17 cellular contexts compared by ENCODE assay signal in the genomic region with DNA sequence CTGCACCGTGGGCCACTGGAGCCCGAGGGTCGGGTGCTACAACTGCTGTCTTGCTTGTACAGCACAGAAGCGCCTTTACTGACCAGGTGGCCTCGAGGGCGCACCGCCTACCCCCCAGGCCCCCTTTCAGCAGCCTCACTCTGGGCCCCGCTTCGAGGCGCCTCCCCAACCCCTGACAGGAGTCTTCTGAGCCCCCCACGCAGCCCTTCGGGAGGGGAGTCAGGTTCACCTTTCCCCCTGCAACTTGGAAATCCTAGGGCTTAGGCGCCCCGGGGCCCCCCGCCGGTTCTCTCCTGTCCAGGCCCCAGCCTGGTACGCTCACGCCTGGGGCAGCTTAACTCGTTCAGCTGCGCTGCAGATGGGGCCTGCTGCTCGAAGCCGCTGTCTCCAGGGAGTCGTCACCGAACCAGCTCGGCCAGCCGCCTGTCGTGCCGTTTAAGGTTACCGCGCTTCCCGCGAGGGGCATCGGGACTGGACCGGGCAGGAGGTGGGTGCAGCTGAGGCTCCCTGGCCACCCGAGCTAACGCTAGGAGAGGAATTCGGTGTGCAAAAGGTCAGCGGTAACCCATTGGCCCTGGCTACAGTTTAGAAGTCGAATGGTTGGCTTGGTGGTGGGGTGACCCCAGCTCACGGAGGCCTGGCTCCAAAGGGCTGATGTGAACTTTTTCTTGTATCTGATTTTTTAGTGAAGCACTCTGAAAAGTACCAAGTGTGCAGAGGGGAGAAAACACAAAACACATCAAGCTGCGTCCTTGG. TPM values are rescaled to one million over a fixed set of nuclear protein-coding genes. Genes with fewer than 3 reads are reported as not detected.
DNase-seq lines count a peak whose midpoint lies in the region; ATAC-seq and TF ChIP-seq lines count a peak whose summit lies in the region.
"Had no signal": no experiment of that assay in that cellular context is flagged by ENCODE, and none has a peak within 500 bp of the region (broad histone marks: within the 10 kb centered on the region; RNA-seq: fewer than 3 reads in every experiment).

No MANE protein-coding gene starts in this region.

- peaks cover 0 to 23% of the 10 kb centered on the region in 2 donors for H3K27me3 Mint-ChIP-seq in CD8-positive, alpha-beta memory T cell
- H3K27me3 Mint-ChIP-seq in endodermal cell (ENCODE audit: insufficient read depth) (peaks cover 54% of the 10 kb centered on the region), neural crest cell (ENCODE audit: low read depth) (peaks cover 10% of the 10 kb centered on the region)
- H3K27me3 Mint-ChIP-seq: activated naive CD4-positive, alpha-beta T cell treated with anti-CD3 and anti-CD28 coated beads, Interleukin-2, amount 50 U/mL, for 24 hours had no signal

- no peak overlapping the region for H3K4me3 ChIP-seq in CD8-positive, alpha-beta memory T cell (ENCODE audit: low read length)
- H3K4me3 ChIP-seq in HUES6 (ENCODE audit: low read depth, low read length) (peak overlapping the region; percentile 72), endodermal cell (ENCODE audit: low read length) (no peak overlapping the region), brain microvascular endothelial cell (ENCODE audit: low read depth, low read length) (no peak overlapping the region)
- H3K4me3 ChIP-seq: GM12878, thyroid gland had no signal

- H3K9me3 Mint-ChIP-seq in CD8-positive, alpha-beta memory T cell: no peaks in the 10 kb centered on the region
- H3K9me3 Mint-ChIP-seq in endodermal cell (peaks cover 15% of the 10 kb centered on the region), neural crest cell (no peaks in the 10 kb centered on the region)
- H3K9me3 Mint-ChIP-seq: activated naive CD4-positive, alpha-beta T cell treated with anti-CD3 and anti-CD28 coated beads, Interleukin-2, amount 50 U/mL, for 24 hours had no signal

- TF ChIP-seq CTCF in endodermal cell (conservative IDR thresholded peaks at IDR 0.05) (no peak), neural crest cell (conservative IDR thresholded peaks at IDR 0.05) (no peak), brain microvascular endothelial cell (IDR thresholded peaks at IDR 0.05; ENCODE audit: low read depth, low read length, missing control alignments) (no peak)

- no peaks in the 10 kb centered on the region for H3K9me3 ChIP-seq in CD8-positive, alpha-beta memory T cell (ENCODE audit: low read length)
- no peaks in the 10 kb centered on the region for H3K9me3 ChIP-seq in HUES6 (ENCODE audit: control insufficient read depth, insufficient read depth, low read depth, low read length)
- no peaks in the 10 kb centered on the region for H3K9me3 ChIP-seq in endodermal cell (ENCODE audit: control insufficient read depth, low read length)
- H3K9me3 ChIP-seq: thyroid gland had no signal

- peak overlapping the region; percentile 96 for H3K9ac ChIP-seq in HUES6 (ENCODE audit: low read length)
- H3K9ac ChIP-seq in endodermal cell (ENCODE audit: extremely low read depth, low read length, poor library complexity, severe bottlenecking): no peak overlapping the region

- no peaks in the 10 kb centered on the region for H3K4me1 ChIP-seq in CD8-positive, alpha-beta memory T cell (ENCODE audit: insufficient read depth, low read length)
- H3K4me1 ChIP-seq in HUES6 (ENCODE audit: control insufficient read depth, insufficient read depth, low read length) (peaks cover 32% of the 10 kb centered on the region), endodermal cell (ENCODE audit: control insufficient read depth, insufficient read depth, low read length) (no peaks in the 10 kb centered on the region)

- no peaks in the 10 kb centered on the region for H3K36me3 ChIP-seq in CD8-positive, alpha-beta memory T cell (ENCODE audit: insufficient read depth, low read length)
- H3K36me3 ChIP-seq in HUES6 (ENCODE audit: control insufficient read depth, insufficient read depth, low read length): no peaks in the 10 kb centered on the region
- no peaks in the 10 kb centered on the region for H3K36me3 ChIP-seq in endodermal cell (ENCODE audit: control insufficient read depth, insufficient read depth, low read length)
- H3K36me3 ChIP-seq in brain microvascular endothelial cell (replicated peaks): no peaks in the 10 kb centered on the region
- H3K36me3 ChIP-seq: thyroid gland had no signal

- H3K27me3 ChIP-seq in CD8-positive, alpha-beta memory T cell (ENCODE audit: insufficient read depth, low read length, poor library complexity, severe bottlenecking): no peaks in the 10 kb centered on the region
- H3K27me3 ChIP-seq in HUES6 (ENCODE audit: control insufficient read depth, insufficient read depth, low read length) (peaks cover 49% of the 10 kb centered on the region), endodermal cell (ENCODE audit: control insufficient read depth, insufficient read depth, low read length, poor library complexity, severe bottlenecking) (peaks cover 23% of the 10 kb centered on the region), brain microvascular endothelial cell (replicated peaks) (no peaks in the 10 kb centered on the region)
- H3K27me3 ChIP-seq: thyroid gland had no signal

- H3K4me1 Mint-ChIP-seq in CD8-positive, alpha-beta memory T cell: peaks cover 8 to 19% (median 13%) of the 10 kb centered on the region in 3 donors
- H3K4me1 Mint-ChIP-seq in endodermal cell: peaks cover 17% of the 10 kb centered on the region
- H3K4me1 Mint-ChIP-seq in neural crest cell: peaks cover 30% of the 10 kb centered on the region

- peak overlapping the region in 5 of 7 donors; percentile 23 to 67 (median 63) for H3K4me3 Mint-ChIP-seq in CD8-positive, alpha-beta memory T cell
- H3K4me3 Mint-ChIP-seq in endodermal cell (peak overlapping the region; percentile 66), neural crest cell (peak overlapping the region; percentile 75)

- 20 to 30% methylated on average over 3 to 41 of the region's 41 CpGs for WGBS in endodermal cell (ENCODE audit: insufficient coverage in 1 of 2, insufficient read length in 1 of 2), 2 experiments

- H3K27ac Mint-ChIP-seq in CD8-positive, alpha-beta memory T cell: peak overlapping the region in 1 of 8 donors; percentile 43
- H3K27ac Mint-ChIP-seq in endodermal cell (peak overlapping the region; percentile 58), neural crest cell (ENCODE audit: unreplicated experiment) (no peak overlapping the region)
- H3K27ac Mint-ChIP-seq: activated naive CD4-positive, alpha-beta T cell treated with anti-CD3 and anti-CD28 coated beads, Interleukin-2, amount 50 U/mL, for 24 hours had no signal

- in situ Hi-C loops in brain microvascular endothelial cell (cut with HindIII; ENCODE audit: low pct_ligation_motif_present, low sequenced_read_pairs): no loop called here

- DNase-seq in CD8-positive, alpha-beta memory T cell: no peak
- peak; percentile 85 for DNase-seq in endodermal cell
- no peak for DNase-seq in neural crest cell (ENCODE audit: low read depth, low spot score)
- no peak for DNase-seq in brain microvascular endothelial cell
- no peak for DNase-seq in kidney glomerular epithelial cell (lab: John Stamatoyannopoulos, UW)
- DNase-seq: activated CD4-positive, alpha-beta T cell treated with anti-CD3 and anti-CD28 coated beads, Interleukin-2, amount 50 U/mL, for 48 hours; caudate nucleus; DMS 273 treated with DMSO at 0.1 percent for 48 hours; hippocampal formation; NCI-H1417 treated with DMSO at 0.1 percent for 48 hours; SW 1271; thyroid gland had no signal

- CTCF ChIA-PET in CD8-positive, alpha-beta memory T cell (lab: Charles Lee): interaction anchor here (0.8 to 1.5 kb wide), 3 partner anchors 11 to 342 kb away, joined by 3 to 5 read pairs (median 4); no protein-coding TSS in a partner anchor

- POLR2A ChIA-PET in CD8-positive, alpha-beta memory T cell (lab: Charles Lee): no interaction called here

- H3K27ac ChIP-seq in CD8-positive, alpha-beta memory T cell (ENCODE audit: low read depth, low read length): no peak overlapping the region
- H3K27ac ChIP-seq in HUES6 (ENCODE audit: low read depth, low read length) (peak overlapping the region; percentile 81; the same call in 1 of the 2 replicates), endodermal cell (ENCODE audit: low read depth, low read length) (no peak overlapping the region), brain microvascular endothelial cell (no peak overlapping the region)

- ATAC-seq in HG03045 (IDR thresholded peaks at IDR 0.05; ENCODE audit: unreplicated experiment) (no peak), GM19035 (IDR thresholded peaks at IDR 0.05; ENCODE audit: unreplicated experiment) (no peak)
- ATAC-seq: GM12878 had no signal

- H3K36me3 Mint-ChIP-seq in CD8-positive, alpha-beta memory T cell: no peaks in the 10 kb centered on the region
- no peaks in the 10 kb centered on the region for H3K36me3 Mint-ChIP-seq in endodermal cell (ENCODE audit: low read depth)
- H3K36me3 Mint-ChIP-seq in neural crest cell (ENCODE audit: low read depth): peaks cover 6% of the 10 kb centered on the region
- H3K36me3 Mint-ChIP-seq: activated naive CD4-positive, alpha-beta T cell treated with anti-CD3 and anti-CD28 coated beads, Interleukin-2, amount 50 U/mL, for 24 hours had no signal

RNA-seq across cellular contexts. Expression of a gene that starts 58.9 kb away (rescaled TPM):
- 10 to 100 TPM; 62.6 to 67.7 TPM for total RNA-seq in CD8-positive, alpha-beta memory T cell
- 7.2 TPM for polyA plus RNA-seq in CD8-positive, alpha-beta memory T cell
- total RNA-seq in endodermal cell: 10 to 100 TPM; 31.3 to 37.9 TPM
- 31.8 TPM for polyA plus RNA-seq in endodermal cell (2013, experiment 1 of 2)
- 30.2 TPM for polyA plus RNA-seq in endodermal cell (2013, experiment 2 of 2)
- total RNA-seq in neural crest cell: 33.2 and 41.1 TPM in 2 replicates
